ENCODE assay signal across 27 cellular contexts in the genomic region with DNA sequence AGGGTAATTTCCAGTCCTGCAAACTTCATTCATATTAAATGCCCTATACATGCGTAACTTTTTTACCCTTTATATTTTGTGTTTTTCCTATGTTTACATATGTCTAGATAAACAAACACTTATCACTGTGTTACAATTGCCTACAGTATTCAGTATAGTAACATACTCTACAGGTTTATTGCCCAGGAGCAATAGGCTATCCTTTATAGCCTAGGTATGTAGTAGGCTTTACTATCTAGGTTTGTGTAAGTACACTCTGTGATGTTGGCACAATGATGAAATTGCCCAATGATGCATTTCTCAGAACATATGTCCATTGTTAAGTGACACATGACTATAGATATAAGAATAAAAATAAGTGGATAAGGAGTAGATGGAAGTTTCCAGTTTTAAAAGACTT.
"Had no signal": no experiment of that assay in that cellular context is flagged by ENCODE, and none has a peak within 500 bp of the region (broad histone marks: within the 10 kb centered on the region; RNA-seq: fewer than 3 reads in every experiment).

No MANE protein-coding gene starts in this region.

- H3K4me1 Mint-ChIP-seq: activated B cell treated with CpG ODN at 0.5 μM for 24 hours; activated naive CD4-positive, alpha-beta T cell treated with anti-CD3 and anti-CD28 coated beads, Interleukin-2, amount 50 U/mL, for 24 hours; activated naive CD8-positive, alpha-beta T cell treated with anti-CD3 and anti-CD28 coated beads for 36 hours; activated naive CD8-positive, alpha-beta T cell treated with anti-CD3 and anti-CD28 coated beads, Interleukin-2, amount 50 U/mL, for 24 hours; activated T-helper 17 cell treated with anti-CD3 and anti-CD28 coated beads, Interleukin-2, amount 50 U/mL, for 72 hours had no signal

- DNase-seq: activated B cell treated with CpG ODN at 0.5 μM for 24 hours; activated CD4-positive, alpha-beta T cell treated with anti-CD3 and anti-CD28 coated beads for 48 hours; activated CD4-positive, alpha-beta T cell treated with anti-CD3 and anti-CD28 coated beads, Interleukin-2, amount 50 U/mL, for 1 hour; activated CD4-positive, alpha-beta T cell treated with anti-CD3 and anti-CD28 coated beads, Interleukin-2, amount 50 U/mL, for 48 hours; activated CD8-positive, alpha-beta memory T cell treated with anti-CD3 and anti-CD28 coated beads for 24 hours; activated CD8-positive, alpha-beta T cell treated with anti-CD3 and anti-CD28 coated beads for 36 hours; activated effector memory CD4-positive, alpha-beta T cell treated with Interleukin-2 at 50 U/mL for 16 hours; activated gamma-delta T cell treated with Interleukin-2 at 50 U/mL for 16 hours; activated naive CD4-positive, alpha-beta T cell treated with Interleukin-2 at 50 U/mL for 16 hours; activated naive CD8-positive, alpha-beta T cell treated with anti-CD3 and anti-CD28 coated beads for 36 hours; activated naive CD8-positive, alpha-beta T cell treated with anti-CD3 and anti-CD28 coated beads, Interleukin-2, amount 50 U/mL, for 24 hours; activated T-cell treated with anti-CD3 and anti-CD28 coated beads, Interleukin-2, amount 50 U/mL, for 4 hours; adrenal gland; amygdala; aorta; body of pancreas; caudate nucleus; colonic mucosa; effector CD8-positive, alpha-beta T cell; esophagus squamous epithelium; head of caudate nucleus; T-helper 9 cell; WERI-Rb-1 had no signal

- H3K9me3 Mint-ChIP-seq: activated B cell treated with CpG ODN at 0.5 μM for 24 hours; activated naive CD8-positive, alpha-beta T cell treated with anti-CD3 and anti-CD28 coated beads for 36 hours; activated T-cell treated with anti-CD3 and anti-CD28 coated beads, Interleukin-2, amount 50 U/mL, for 4 hours; activated T-helper 17 cell treated with anti-CD3 and anti-CD28 coated beads, Interleukin-2, amount 50 U/mL, for 72 hours; T-helper 1 cell treated with Interleukin-12 subunit alpha and Interleukin-12 subunit beta and Interleukin-4 antibody, amounts not matched to agents 30 μg/mL and 1 μg/mL, for 36 hours had no signal

- H3K4me3 Mint-ChIP-seq: activated B cell treated with CpG ODN at 0.5 μM for 24 hours; activated CD8-positive, alpha-beta T cell treated with anti-CD3 and anti-CD28 coated beads for 36 hours; activated naive CD4-positive, alpha-beta T cell treated with anti-CD3 and anti-CD28 coated beads, Interleukin-2, amount 50 U/mL, for 24 hours; activated naive CD8-positive, alpha-beta T cell treated with anti-CD3 and anti-CD28 coated beads for 36 hours; activated naive CD8-positive, alpha-beta T cell treated with anti-CD3 and anti-CD28 coated beads, Interleukin-2, amount 50 U/mL, for 24 hours; activated T-cell treated with anti-CD3 and anti-CD28 coated beads, Interleukin-2, amount 50 U/mL, for 4 hours; activated T-helper 17 cell treated with anti-CD3 and anti-CD28 coated beads, Interleukin-2, amount 50 U/mL, for 72 hours; T-helper 1 cell treated with Interleukin-12 subunit alpha and Interleukin-12 subunit beta and Interleukin-4 antibody, amounts not matched to agents 30 μg/mL and 1 μg/mL, for 36 hours had no signal

- H3K36me3 Mint-ChIP-seq: activated naive CD4-positive, alpha-beta T cell treated with anti-CD3 and anti-CD28 coated beads, Interleukin-2, amount 50 U/mL, for 24 hours; activated naive CD8-positive, alpha-beta T cell treated with anti-CD3 and anti-CD28 coated beads for 36 hours had no signal

- ATAC-seq: activated CD4-positive, CD25-positive, alpha-beta regulatory T cell treated with anti-CD3 and anti-CD28 coated beads, Interleukin-2, amount 50 U/mL, for 24 hours; activated CD8-positive, alpha-beta T cell treated with anti-CD3 and anti-CD28 coated beads for 36 hours; activated naive CD8-positive, alpha-beta T cell treated with anti-CD3 and anti-CD28 coated beads, Interleukin-2, amount 50 U/mL, for 24 hours; activated T-cell treated with anti-CD3 and anti-CD28 coated beads, Interleukin-2, amount 50 U/mL, for 4 hours; activated T-helper 17 cell treated with anti-CD3 and anti-CD28 coated beads, Interleukin-2, amount 50 U/mL, for 72 hours; body of pancreas had no signal

- H3K27me3 Mint-ChIP-seq: activated B cell treated with CpG ODN at 0.5 μM for 24 hours; activated CD8-positive, alpha-beta T cell treated with anti-CD3 and anti-CD28 coated beads for 36 hours; activated naive CD4-positive, alpha-beta T cell treated with anti-CD3 and anti-CD28 coated beads, Interleukin-2, amount 50 U/mL, for 24 hours; activated naive CD8-positive, alpha-beta T cell treated with anti-CD3 and anti-CD28 coated beads, Interleukin-2, amount 50 U/mL, for 24 hours; activated T-helper 17 cell treated with anti-CD3 and anti-CD28 coated beads, Interleukin-2, amount 50 U/mL, for 72 hours had no signal

- H3K27ac Mint-ChIP-seq: activated B cell treated with CpG ODN at 0.5 μM for 24 hours; activated CD8-positive, alpha-beta T cell treated with anti-CD3 and anti-CD28 coated beads for 36 hours; activated naive CD4-positive, alpha-beta T cell treated with anti-CD3 and anti-CD28 coated beads, Interleukin-2, amount 50 U/mL, for 24 hours; activated naive CD8-positive, alpha-beta T cell treated with anti-CD3 and anti-CD28 coated beads for 36 hours; activated naive CD8-positive, alpha-beta T cell treated with anti-CD3 and anti-CD28 coated beads, Interleukin-2, amount 50 U/mL, for 24 hours; activated T-helper 17 cell treated with anti-CD3 and anti-CD28 coated beads, Interleukin-2, amount 50 U/mL, for 72 hours; T-helper 1 cell treated with Interleukin-12 subunit alpha and Interleukin-12 subunit beta and Interleukin-4 antibody, amounts not matched to agents 30 μg/mL and 1 μg/mL, for 36 hours had no signal
